In the genomic region with DNA sequence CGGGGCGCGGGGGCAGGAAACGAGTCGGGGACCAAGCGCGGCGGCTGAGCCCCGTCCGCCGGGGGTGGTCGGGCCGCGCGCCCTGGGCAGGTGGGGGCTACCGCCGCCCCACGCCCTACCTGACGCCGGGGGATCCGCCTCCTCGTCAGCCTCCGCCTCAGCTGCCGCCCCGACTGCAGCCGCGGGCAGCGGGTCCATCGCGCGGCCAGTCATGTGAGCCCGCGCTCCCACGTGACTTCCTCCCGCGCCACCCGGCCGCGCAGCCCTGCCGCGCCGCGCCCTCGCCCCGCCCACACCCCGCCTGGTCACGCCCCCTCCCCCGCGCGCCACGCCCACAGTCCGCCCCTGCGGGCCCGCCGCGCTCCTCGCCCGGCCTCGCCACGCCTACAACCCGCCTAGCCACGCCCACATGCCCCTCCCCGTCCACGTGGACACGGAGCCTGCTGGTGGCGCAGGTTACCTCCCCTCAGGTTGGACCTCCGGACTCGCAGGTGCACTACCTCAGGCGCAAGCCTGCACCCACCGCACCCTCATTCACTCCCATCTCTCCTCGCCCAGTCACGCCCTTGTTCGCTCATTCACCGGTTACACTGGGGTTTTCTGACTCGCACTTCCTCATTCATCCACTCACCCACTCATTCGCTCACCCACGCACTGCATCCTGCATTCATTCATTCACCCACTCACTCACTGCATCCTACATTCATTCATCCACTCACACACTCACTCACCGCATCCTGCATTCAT, we compare ENCODE assay signal across 8 cellular contexts. TPM values are rescaled to one million over a fixed set of nuclear protein-coding genes. Genes with fewer than 3 reads are reported as not detected.
DNase-seq lines count a peak whose midpoint lies in the region; TF ChIP-seq lines count a peak whose summit lies in the region.

A gene with protein sequence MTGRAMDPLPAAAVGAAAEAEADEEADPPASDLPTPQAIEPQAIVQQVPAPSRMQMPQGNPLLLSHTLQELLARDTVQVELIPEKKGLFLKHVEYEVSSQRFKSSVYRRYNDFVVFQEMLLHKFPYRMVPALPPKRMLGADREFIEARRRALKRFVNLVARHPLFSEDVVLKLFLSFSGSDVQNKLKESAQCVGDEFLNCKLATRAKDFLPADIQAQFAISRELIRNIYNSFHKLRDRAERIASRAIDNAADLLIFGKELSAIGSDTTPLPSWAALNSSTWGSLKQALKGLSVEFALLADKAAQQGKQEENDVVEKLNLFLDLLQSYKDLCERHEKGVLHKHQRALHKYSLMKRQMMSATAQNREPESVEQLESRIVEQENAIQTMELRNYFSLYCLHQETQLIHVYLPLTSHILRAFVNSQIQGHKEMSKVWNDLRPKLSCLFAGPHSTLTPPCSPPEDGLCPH (minus strand): TSS at position 233 of the 747 bp plus-strand sequence. CDS start 20 bp downstream, at position 213.

- H2AFZ ChIP-seq in MM.1S (ENCODE audit: low read length) = peak within 1 kb of the TSS; percentile 92
- peak within 1 kb of the TSS; percentile 69 for H2AFZ ChIP-seq in neuron (ENCODE audit: low read depth, low read length)

- H3K27ac ChIP-seq in MM.1S (ENCODE audit: low read length) (no peak within 1 kb of the TSS), SJSA1 (peak within 1 kb of the TSS; percentile 41)

- TF ChIP-seq CTCF in MM.1S (IDR thresholded peaks at IDR 0.05; ENCODE audit: low read length) = no peak

- no peaks in the 10 kb centered on the region for H4K20me1 ChIP-seq in MM.1S (ENCODE audit: insufficient read depth, low read length)

- peaks cover 25% of the 10 kb centered on the region for H3K79me2 ChIP-seq in MM.1S (ENCODE audit: low read length)

- H3K9me3 ChIP-seq in MM.1S (replicated peaks; ENCODE audit: insufficient read depth, low read length) (no peaks in the 10 kb centered on the region), SJSA1 (replicated peaks) (no peaks in the 10 kb centered on the region), neuron (ENCODE audit: low read length) (peaks cover 1% of the 10 kb centered on the region)

- H3K36me3 ChIP-seq in MM.1S (replicated peaks; ENCODE audit: insufficient read depth, low read length) (no peaks in the 10 kb centered on the region), SJSA1 (peaks cover 4% of the 10 kb centered on the region; the same call in 1 of the 2 replicates), neuron (ENCODE audit: insufficient read depth, low read length) (peaks cover 2% of the 10 kb centered on the region)

- H3K27me3 ChIP-seq in MM.1S (replicated peaks; ENCODE audit: insufficient read depth, low read length) (no peaks in the 10 kb centered on the region), SJSA1 (replicated peaks) (no peaks in the 10 kb centered on the region), neuron (ENCODE audit: insufficient read depth, low read length) (no peaks in the 10 kb centered on the region)

- DNase-seq in G401 (ENCODE audit: low spot score) (peak; percentile 86), HCEC 1CT (peak; percentile 87), MM.1S (peak; percentile 93), SJSA1 (ENCODE audit: low read depth in 1 of 2, low spot score in 2 of 2) (peak; percentile 66 to 91), foreskin melanocyte (peak; percentile 62), stromal cell of bone marrow (ENCODE audit: low read depth) (peak; percentile 44)
- peak; percentile 92 for DNase-seq in activated gamma-delta T cell treated with anti-CD3 and anti-CD28 coated beads, Interleukin-2, amount 50 U/mL, for 16 hours (ENCODE audit: low read depth)

- in situ Hi-C loops in G401 (cut with HindIII; ENCODE audit: low sequenced_read_pairs) = no loop called here

- H3F3A ChIP-seq in MM.1S (ENCODE audit: insufficient read depth, low read length) = no peaks in the 10 kb centered on the region

- peak within 1 kb of the TSS; percentile 97 for H3K4me3 ChIP-seq in MM.1S (ENCODE audit: low read length)
- peak within 1 kb of the TSS; percentile 90 for H3K4me3 ChIP-seq in SJSA1
- H3K4me3 ChIP-seq in neuron (ENCODE audit: low read length) = peak within 1 kb of the TSS; percentile 70

- peak within 1 kb of the TSS; percentile 98 for H3K4me2 ChIP-seq in MM.1S (ENCODE audit: low read depth, low read length)

- no peaks in the 10 kb centered on the region for H3K9me2 ChIP-seq in MM.1S (replicated peaks; ENCODE audit: insufficient read depth, low read length)

- peak within 1 kb of the TSS; percentile 81 for H3K9ac ChIP-seq in MM.1S (ENCODE audit: low read length)

- H3K4me1 ChIP-seq in MM.1S (ENCODE audit: low read length) = no peaks in the 10 kb centered on the region
- H3K4me1 ChIP-seq in SJSA1 (replicated peaks) = peaks cover 33% of the 10 kb centered on the region
- peaks cover 9% of the 10 kb centered on the region for H3K4me1 ChIP-seq in neuron (ENCODE audit: insufficient read depth, low read length)

RNA-seq across cellular contexts. Expression of the gene that starts here (rescaled TPM):
- 52.9 and 74.2 TPM in 2 replicates for total RNA-seq in G401 (2014; rRNA removed; shearing (Covaris generic))
- total RNA-seq in SJSA1 (2014; rRNA removed; shearing (Covaris generic)) = 10.1 and 12.2 TPM in 2 replicates
